Comparison of ENCODE assay signal across 1 cellular context in the genomic region with DNA sequence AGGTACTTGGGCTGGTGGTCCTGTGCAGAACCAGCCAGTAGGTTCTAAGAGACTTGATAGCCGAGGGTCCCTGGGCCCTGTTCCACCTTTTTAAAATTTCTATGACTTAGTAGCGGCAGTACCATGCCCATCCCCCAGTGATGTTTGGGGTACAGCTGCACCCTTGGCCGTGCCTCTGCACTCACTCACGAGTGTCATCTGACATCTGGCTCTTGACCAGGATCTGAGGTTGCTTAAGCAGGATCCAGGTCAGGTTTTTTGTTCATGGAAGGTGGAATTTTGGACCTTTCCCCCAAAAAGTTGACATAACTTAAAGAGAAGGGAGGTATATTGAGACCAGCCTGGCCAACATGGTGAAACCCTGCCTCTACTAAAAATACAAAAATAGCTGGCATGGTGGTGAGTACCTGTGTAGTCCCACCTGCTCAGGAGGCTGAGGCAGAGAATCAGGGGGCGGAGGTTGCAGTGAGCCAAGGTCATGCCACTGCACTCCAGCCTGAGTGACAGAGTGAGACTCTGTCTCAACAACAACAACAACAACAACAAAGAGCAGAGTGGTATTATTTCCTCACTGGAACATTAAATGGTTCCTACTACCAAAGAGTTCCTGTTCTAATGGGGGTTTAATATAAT.
TF ChIP-seq lines count a peak whose summit lies in the region.

No MANE protein-coding gene starts in this region.

TF ChIP-seq in WTC11, 78 proteins besides CTCF, POLR2A, EP300 and RAD21 (continued from another document):
- TF ChIP-seq, protein P1, sequence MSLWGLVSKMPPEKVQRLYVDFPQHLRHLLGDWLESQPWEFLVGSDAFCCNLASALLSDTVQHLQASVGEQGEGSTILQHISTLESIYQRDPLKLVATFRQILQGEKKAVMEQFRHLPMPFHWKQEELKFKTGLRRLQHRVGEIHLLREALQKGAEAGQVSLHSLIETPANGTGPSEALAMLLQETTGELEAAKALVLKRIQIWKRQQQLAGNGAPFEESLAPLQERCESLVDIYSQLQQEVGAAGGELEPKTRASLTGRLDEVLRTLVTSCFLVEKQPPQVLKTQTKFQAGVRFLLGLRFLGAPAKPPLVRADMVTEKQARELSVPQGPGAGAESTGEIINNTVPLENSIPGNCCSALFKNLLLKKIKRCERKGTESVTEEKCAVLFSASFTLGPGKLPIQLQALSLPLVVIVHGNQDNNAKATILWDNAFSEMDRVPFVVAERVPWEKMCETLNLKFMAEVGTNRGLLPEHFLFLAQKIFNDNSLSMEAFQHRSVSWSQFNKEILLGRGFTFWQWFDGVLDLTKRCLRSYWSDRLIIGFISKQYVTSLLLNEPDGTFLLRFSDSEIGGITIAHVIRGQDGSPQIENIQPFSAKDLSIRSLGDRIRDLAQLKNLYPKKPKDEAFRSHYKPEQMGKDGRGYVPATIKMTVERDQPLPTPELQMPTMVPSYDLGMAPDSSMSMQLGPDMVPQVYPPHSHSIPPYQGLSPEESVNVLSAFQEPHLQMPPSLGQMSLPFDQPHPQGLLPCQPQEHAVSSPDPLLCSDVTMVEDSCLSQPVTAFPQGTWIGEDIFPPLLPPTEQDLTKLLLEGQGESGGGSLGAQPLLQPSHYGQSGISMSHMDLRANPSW (CRISPR knock-in tag; conservative IDR thresholded peaks at IDR 0.05; ENCODE audit: low read depth): no peak
- TF ChIP-seq SMAD3 (CRISPR knock-in tag; IDR thresholded peaks at IDR 0.05; ENCODE audit: borderline replicate concordance) (no peak), RELA (CRISPR knock-in tag; IDR thresholded peaks at IDR 0.05; ENCODE audit: borderline replicate concordance) (no peak), KAT7 (CRISPR knock-in tag; IDR thresholded peaks at IDR 0.05; ENCODE audit: borderline replicate concordance) (no peak)
- TF ChIP-seq, protein P2, sequence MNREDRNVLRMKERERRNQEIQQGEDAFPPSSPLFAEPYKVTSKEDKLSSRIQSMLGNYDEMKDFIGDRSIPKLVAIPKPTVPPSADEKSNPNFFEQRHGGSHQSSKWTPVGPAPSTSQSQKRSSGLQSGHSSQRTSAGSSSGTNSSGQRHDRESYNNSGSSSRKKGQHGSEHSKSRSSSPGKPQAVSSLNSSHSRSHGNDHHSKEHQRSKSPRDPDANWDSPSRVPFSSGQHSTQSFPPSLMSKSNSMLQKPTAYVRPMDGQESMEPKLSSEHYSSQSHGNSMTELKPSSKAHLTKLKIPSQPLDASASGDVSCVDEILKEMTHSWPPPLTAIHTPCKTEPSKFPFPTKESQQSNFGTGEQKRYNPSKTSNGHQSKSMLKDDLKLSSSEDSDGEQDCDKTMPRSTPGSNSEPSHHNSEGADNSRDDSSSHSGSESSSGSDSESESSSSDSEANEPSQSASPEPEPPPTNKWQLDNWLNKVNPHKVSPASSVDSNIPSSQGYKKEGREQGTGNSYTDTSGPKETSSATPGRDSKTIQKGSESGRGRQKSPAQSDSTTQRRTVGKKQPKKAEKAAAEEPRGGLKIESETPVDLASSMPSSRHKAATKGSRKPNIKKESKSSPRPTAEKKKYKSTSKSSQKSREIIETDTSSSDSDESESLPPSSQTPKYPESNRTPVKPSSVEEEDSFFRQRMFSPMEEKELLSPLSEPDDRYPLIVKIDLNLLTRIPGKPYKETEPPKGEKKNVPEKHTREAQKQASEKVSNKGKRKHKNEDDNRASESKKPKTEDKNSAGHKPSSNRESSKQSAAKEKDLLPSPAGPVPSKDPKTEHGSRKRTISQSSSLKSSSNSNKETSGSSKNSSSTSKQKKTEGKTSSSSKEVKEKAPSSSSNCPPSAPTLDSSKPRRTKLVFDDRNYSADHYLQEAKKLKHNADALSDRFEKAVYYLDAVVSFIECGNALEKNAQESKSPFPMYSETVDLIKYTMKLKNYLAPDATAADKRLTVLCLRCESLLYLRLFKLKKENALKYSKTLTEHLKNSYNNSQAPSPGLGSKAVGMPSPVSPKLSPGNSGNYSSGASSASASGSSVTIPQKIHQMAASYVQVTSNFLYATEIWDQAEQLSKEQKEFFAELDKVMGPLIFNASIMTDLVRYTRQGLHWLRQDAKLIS (CRISPR knock-in tag; IDR thresholded peaks at IDR 0.05; ENCODE audit: borderline replicate concordance): no peak
- TF ChIP-seq, protein P3, sequence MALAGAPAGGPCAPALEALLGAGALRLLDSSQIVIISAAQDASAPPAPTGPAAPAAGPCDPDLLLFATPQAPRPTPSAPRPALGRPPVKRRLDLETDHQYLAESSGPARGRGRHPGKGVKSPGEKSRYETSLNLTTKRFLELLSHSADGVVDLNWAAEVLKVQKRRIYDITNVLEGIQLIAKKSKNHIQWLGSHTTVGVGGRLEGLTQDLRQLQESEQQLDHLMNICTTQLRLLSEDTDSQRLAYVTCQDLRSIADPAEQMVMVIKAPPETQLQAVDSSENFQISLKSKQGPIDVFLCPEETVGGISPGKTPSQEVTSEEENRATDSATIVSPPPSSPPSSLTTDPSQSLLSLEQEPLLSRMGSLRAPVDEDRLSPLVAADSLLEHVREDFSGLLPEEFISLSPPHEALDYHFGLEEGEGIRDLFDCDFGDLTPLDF (CRISPR knock-in tag; IDR thresholded peaks at IDR 0.05): no peak
